In genomic region chr9:86732514-86732913, GRCh38 we compare ENCODE assay signal across 11 cellular contexts.
A peak's percentile ranks its signal among the peaks of the same experiment; 100 is the strongest.
DNase-seq lines count a peak whose midpoint lies in the region; ATAC-seq and TF ChIP-seq lines count a peak whose summit lies in the region.
"Had no signal": no experiment of that assay in that cellular context is flagged by ENCODE, and none has a peak within 500 bp of the region (broad histone marks: within the 10 kb centered on the region; RNA-seq: fewer than 3 reads in every experiment).

No MANE protein-coding gene starts in this region.

- no peak overlapping the region for H3K27ac Mint-ChIP-seq in CD4-positive, alpha-beta memory T cell

- H3K27ac ChIP-seq in GM23248 (peak overlapping the region; percentile 79), VCaP (peak overlapping the region; percentile 50), foreskin keratinocyte (peak overlapping the region; percentile 55), skeletal muscle tissue (ENCODE audit: low read depth, low read length) (peak overlapping the region; percentile 9), caudate nucleus (ENCODE audit: low read depth, low read length) (no peak overlapping the region)
- H3K27ac ChIP-seq in CD4-positive, alpha-beta memory T cell (ENCODE audit: low read depth, low read length): no peak overlapping the region
- H3K27ac ChIP-seq: HL-60 had no signal

- peak; percentile 97 for ATAC-seq in foreskin keratinocyte
- no peak for ATAC-seq in GM18517 (IDR thresholded peaks at IDR 0.05; ENCODE audit: unreplicated experiment)
- no peak for ATAC-seq in HG03108 (IDR thresholded peaks at IDR 0.05; ENCODE audit: unreplicated experiment)

- no peaks in the 10 kb centered on the region for H4K20me1 ChIP-seq in GM23248 (ENCODE audit: insufficient read depth)

- H3F3A ChIP-seq in GM23248 (ENCODE audit: insufficient read depth): peaks cover 34% of the 10 kb centered on the region

- H3K9me3 ChIP-seq in GM23248 (ENCODE audit: low read depth) (no peaks in the 10 kb centered on the region), skeletal muscle tissue (ENCODE audit: control insufficient read depth in 3 of 3, low read length in 3 of 3) (no peaks in the 10 kb centered on the region)
- H3K9me3 ChIP-seq in CD4-positive, alpha-beta memory T cell (ENCODE audit: control insufficient read depth in 1 of 2, low read length in 2 of 2): no peaks in the 10 kb centered on the region

- CTCF ChIA-PET in CD4-positive, alpha-beta memory T cell (lab: Charles Lee; ENCODE audit: partially characterized antibody): no interaction called here

- 3 to 9% methylated on average over 2 of the region's 2 CpGs for WGBS in GM23248 (ENCODE audit: low coverage in 1 of 2, low lambda C conversion rate in 2 of 2, missing lambda C conversion rate in 2 of 2), 2 experiments

- H3K36me3 ChIP-seq in GM23248 (ENCODE audit: low read depth) (no peaks in the 10 kb centered on the region), skeletal muscle tissue (ENCODE audit: control insufficient read depth in 3 of 3, insufficient read depth in 3 of 3, low read length in 3 of 3) (no peaks in the 10 kb centered on the region)
- no peaks in the 10 kb centered on the region for H3K36me3 ChIP-seq in CD4-positive, alpha-beta memory T cell (ENCODE audit: insufficient read depth, low read length)

- peak overlapping the region; percentile 25; the same call in 1 of the 2 replicates for H3K4me3 ChIP-seq in GM23248
- H3K4me3 ChIP-seq in skeletal muscle tissue (ENCODE audit: low read length in 3 of 3): no peak overlapping the region
- no peak overlapping the region for H3K4me3 ChIP-seq in CD4-positive, alpha-beta memory T cell (ENCODE audit: low read length in 2 of 2)

- peaks cover 1 to 3% of the 10 kb centered on the region in 2 donors for H3K27me3 Mint-ChIP-seq in CD4-positive, alpha-beta memory T cell

- H3K36me3 Mint-ChIP-seq in CD4-positive, alpha-beta memory T cell: no peaks in the 10 kb centered on the region

- no peaks in the 10 kb centered on the region for H3K4me1 Mint-ChIP-seq in CD4-positive, alpha-beta memory T cell

- H3K27me3 ChIP-seq in GM23248 (replicated peaks; ENCODE audit: insufficient read depth) (no peaks in the 10 kb centered on the region), foreskin keratinocyte (no peaks in the 10 kb centered on the region), skeletal muscle tissue (ENCODE audit: control insufficient read depth in 3 of 3, insufficient read depth in 3 of 3, low read length in 3 of 3) (no peaks in the 10 kb centered on the region)
- no peaks in the 10 kb centered on the region for H3K27me3 ChIP-seq in CD4-positive, alpha-beta memory T cell (ENCODE audit: insufficient read depth, low read length)

- POLR2A ChIA-PET in CD4-positive, alpha-beta memory T cell (lab: Charles Lee; ENCODE audit: partially characterized antibody): no interaction called here

- no peak for TF ChIP-seq CTCF in VCaP (conservative IDR thresholded peaks at IDR 0.05)
- no peak for TF ChIP-seq CTCF in foreskin keratinocyte (conservative IDR thresholded peaks at IDR 0.05)

- peaks cover 51% of the 10 kb centered on the region for H3K4me1 ChIP-seq in GM23248 (ENCODE audit: insufficient read depth)
- H3K4me1 ChIP-seq in foreskin keratinocyte: peaks cover 20% of the 10 kb centered on the region
- H3K4me1 ChIP-seq in skeletal muscle tissue (ENCODE audit: control insufficient read depth in 3 of 3, insufficient read depth in 3 of 3, low read length in 3 of 3): peaks cover 0 to 12% (median 6%) of the 10 kb centered on the region in 3 donors
- no peaks in the 10 kb centered on the region for H3K4me1 ChIP-seq in CD4-positive, alpha-beta memory T cell (ENCODE audit: insufficient read depth, low read length)

- intact Hi-C loops in CD4-positive, alpha-beta memory T cell (cut with micrococcal nuclease): no loop called here

- in situ Hi-C loops in GM23248 (cut with MboI): loop anchor here (5.0 kb wide), 1 partner anchor 50 kb away; no protein-coding TSS in a partner anchor

- H3K9me2 ChIP-seq in GM23248 (ENCODE audit: insufficient read depth): no peaks in the 10 kb centered on the region

- H3K4me3 Mint-ChIP-seq in CD4-positive, alpha-beta memory T cell: no peak overlapping the region

- no peaks in the 10 kb centered on the region for H3K79me2 ChIP-seq in GM23248 (ENCODE audit: insufficient read depth)

- DNase-seq in GM23248 (peak; percentile 94), foreskin keratinocyte (peak; percentile 71 to 88), caudate nucleus (lab: John Stamatoyannopoulos, UW) (no peak)
- no peak for DNase-seq in CD4-positive, alpha-beta memory T cell
- DNase-seq: H7; stimulated activated CD4-positive, alpha-beta T cell treated with anti-CD3 and anti-CD28 coated beads, Interleukin-2, amount 100 ng/mL, for 24 hours had no signal

- H3K9me3 Mint-ChIP-seq in CD4-positive, alpha-beta memory T cell: peaks cover 0 to 5% (median 0%) of the 10 kb centered on the region in 8 donors

- H2AFZ ChIP-seq in GM23248: no peak overlapping the region

- H3K4me2 ChIP-seq in GM23248 (ENCODE audit: unreplicated experiment): peak overlapping the region; percentile 64

- H3K9ac ChIP-seq in GM23248 (peak overlapping the region; percentile 47), skeletal muscle tissue (ENCODE audit: low read depth in 1 of 3, low read length in 3 of 3) (no peak overlapping the region)

Comparison
In these comparisons a context has a peak if more than half of its experiments do, and no peak if none do; other contexts are left out.
1. DNase-seq: peak in GM23248 (single experiment) and foreskin keratinocyte (2 of 2); none in CD4-positive, alpha-beta memory T cell (0 of 5) and caudate nucleus (0 of 61).
2. H3K27ac ChIP-seq: peak in GM23248 (single experiment), VCaP (single experiment), foreskin keratinocyte (single experiment) and skeletal muscle tissue (single experiment); none in CD4-positive, alpha-beta memory T cell (single experiment) and caudate nucleus (single experiment).